1 cellular context compared by ENCODE assay signal in the genomic region with DNA sequence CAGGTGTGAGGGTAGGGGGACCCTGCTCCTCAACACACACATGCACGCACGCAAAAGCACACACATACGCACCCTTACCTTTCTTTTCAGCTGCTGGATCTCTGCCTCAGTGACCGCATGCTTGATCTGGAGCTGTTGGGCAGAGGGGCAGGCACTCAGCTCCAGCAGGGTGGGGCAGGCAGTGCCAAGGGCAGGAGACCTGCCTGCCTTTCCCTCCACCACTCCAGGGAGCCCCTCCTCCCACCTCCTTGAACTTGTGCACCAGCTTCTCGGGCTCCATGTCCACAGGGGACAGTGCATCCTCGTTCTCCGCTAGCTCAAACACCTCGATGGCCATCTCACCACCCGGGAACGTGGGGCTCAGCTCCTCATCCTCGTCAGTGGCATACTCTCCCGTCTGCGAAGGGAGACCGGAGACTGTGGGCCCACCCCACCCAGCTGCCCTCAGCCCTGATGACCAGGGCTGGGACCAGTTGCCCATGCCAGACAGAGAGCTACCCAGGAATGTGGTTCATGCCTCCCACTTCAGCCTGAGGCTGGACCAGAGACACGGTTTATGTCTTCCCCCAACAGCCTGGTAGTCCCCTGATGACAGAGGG.
TF ChIP-seq lines count a peak whose summit lies in the region.

No MANE protein-coding gene starts in this region.

TF ChIP-seq in HCT116, 20 proteins besides CTCF, POLR2A, EP300 and RAD21 (continued from another document):
- TF ChIP-seq, protein P1, sequence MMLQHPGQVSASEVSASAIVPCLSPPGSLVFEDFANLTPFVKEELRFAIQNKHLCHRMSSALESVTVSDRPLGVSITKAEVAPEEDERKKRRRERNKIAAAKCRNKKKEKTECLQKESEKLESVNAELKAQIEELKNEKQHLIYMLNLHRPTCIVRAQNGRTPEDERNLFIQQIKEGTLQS (IDR thresholded peaks at IDR 0.05): no peak
- no peak for TF ChIP-seq FOSL1 (IDR thresholded peaks at IDR 0.05; ENCODE audit: low read depth)
- TF ChIP-seq YY1 (IDR thresholded peaks at IDR 0.05; ENCODE audit: extremely low read depth, insufficient replicate concordance, low read depth, low read length): no peak
- no peak for TF ChIP-seq ZFX (IDR thresholded peaks at IDR 0.05)
- no peak for TF ChIP-seq EZH2 (IDR thresholded peaks at IDR 0.05)
- no peak for TF ChIP-seq SIN3A (IDR thresholded peaks at IDR 0.05; ENCODE audit: low read depth)
- no peak for TF ChIP-seq MAX (IDR thresholded peaks at IDR 0.05)
- no peak for TF ChIP-seq JUND (IDR thresholded peaks at IDR 0.05)
- TF ChIP-seq EZH2phosphoT487 (IDR thresholded peaks at IDR 0.05; ENCODE audit: borderline replicate concordance): no peak
- no peak for TF ChIP-seq CBX3 (IDR thresholded peaks at IDR 0.05; ENCODE audit: low read depth)
- no peak for TF ChIP-seq ZNF274 (IDR thresholded peaks at IDR 0.05; ENCODE audit: low read depth, low read length)
- no peak for TF ChIP-seq CEBPB (IDR thresholded peaks at IDR 0.05; ENCODE audit: low read depth)
- TF ChIP-seq ELF1 (IDR thresholded peaks at IDR 0.05; ENCODE audit: borderline replicate concordance, low read depth): no peak
- no peak for TF ChIP-seq POLR2AphosphoS5 (IDR thresholded peaks at IDR 0.05; ENCODE audit: low read depth, low read length)
